8 cellular contexts compared by ENCODE assay signal in genomic region chr12:107760817-107761501, GRCh38. TPM values are rescaled to one million over a fixed set of nuclear protein-coding genes. Genes with fewer than 3 reads are reported as not detected.
A peak's percentile ranks its signal among the peaks of the same experiment; 100 is the strongest.
DNase-seq lines count a peak whose midpoint lies in the region; ATAC-seq, FAIRE-seq and TF ChIP-seq lines count a peak whose summit lies in the region.

A gene with protein sequence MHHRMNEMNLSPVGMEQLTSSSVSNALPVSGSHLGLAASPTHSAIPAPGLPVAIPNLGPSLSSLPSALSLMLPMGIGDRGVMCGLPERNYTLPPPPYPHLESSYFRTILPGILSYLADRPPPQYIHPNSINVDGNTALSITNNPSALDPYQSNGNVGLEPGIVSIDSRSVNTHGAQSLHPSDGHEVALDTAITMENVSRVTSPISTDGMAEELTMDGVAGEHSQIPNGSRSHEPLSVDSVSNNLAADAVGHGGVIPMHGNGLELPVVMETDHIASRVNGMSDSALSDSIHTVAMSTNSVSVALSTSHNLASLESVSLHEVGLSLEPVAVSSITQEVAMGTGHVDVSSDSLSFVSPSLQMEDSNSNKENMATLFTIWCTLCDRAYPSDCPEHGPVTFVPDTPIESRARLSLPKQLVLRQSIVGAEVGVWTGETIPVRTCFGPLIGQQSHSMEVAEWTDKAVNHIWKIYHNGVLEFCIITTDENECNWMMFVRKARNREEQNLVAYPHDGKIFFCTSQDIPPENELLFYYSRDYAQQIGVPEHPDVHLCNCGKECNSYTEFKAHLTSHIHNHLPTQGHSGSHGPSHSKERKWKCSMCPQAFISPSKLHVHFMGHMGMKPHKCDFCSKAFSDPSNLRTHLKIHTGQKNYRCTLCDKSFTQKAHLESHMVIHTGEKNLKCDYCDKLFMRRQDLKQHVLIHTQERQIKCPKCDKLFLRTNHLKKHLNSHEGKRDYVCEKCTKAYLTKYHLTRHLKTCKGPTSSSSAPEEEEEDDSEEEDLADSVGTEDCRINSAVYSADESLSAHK (minus strand): TSS chr12:107761137. CDS start chr12:107760515, 622 bp downstream.

- DNase-seq in BJ (ENCODE audit: low read depth) (peak; percentile 71), GM19239 (ENCODE audit: insufficient read length, low spot score) (peak; percentile 95), NCI-H524 (lab: John Stamatoyannopoulos, UW) (peak; percentile 81 to 95)
- peak; percentile 83 to 90 for DNase-seq in activated CD4-positive, alpha-beta T cell treated with anti-CD3 and anti-CD28 coated beads for 4 hours
- DNase-seq in stimulated activated CD4-positive, alpha-beta T cell treated with anti-CD3 and anti-CD28 coated beads, Interleukin-1b, Interleukin-23, amount 100 ng/mL, for 4 hours (ENCODE audit: low read depth in 2 of 2), result peak; percentile 77 to 89

- H3K36me3 ChIP-seq in BJ (ENCODE audit: control insufficient read depth, insufficient read depth, low read length), result peaks cover 9% of the 10 kb centered on the region

- no peak for TF ChIP-seq CTCF in BJ (IDR thresholded peaks at IDR 0.05; ENCODE audit: insufficient read depth, low read depth, low read length)

- H3K27me3 ChIP-seq in BJ (ENCODE audit: control insufficient read depth, insufficient read depth, low read length) (peaks cover 1% of the 10 kb centered on the region), layer of hippocampus (ENCODE audit: control insufficient read depth, insufficient read depth, low read length) (no peaks in the 10 kb centered on the region)

- peak; percentile 87 for ATAC-seq in HG03457 (IDR thresholded peaks at IDR 0.05; ENCODE audit: unreplicated experiment)

- H3K4me3 ChIP-seq in BJ (ENCODE audit: low read depth, low read length), result peak within 1 kb of the TSS; percentile 91

- FAIRE-seq in GM19239 (lab: Jason Lieb, UNC), result peak; percentile 93

- peak within 1 kb of the TSS; percentile 76 for H3K27ac ChIP-seq in cingulate gyrus (ENCODE audit: low read depth, low read length)
- peak within 1 kb of the TSS; percentile 21 for H3K27ac ChIP-seq in layer of hippocampus (ENCODE audit: low read depth, low read length)

- CTCF ChIA-PET in BJ (lab: Yijun Ruan, JAX), result no interaction called here

- POLR2A ChIA-PET in BJ (lab: Charles Lee), result no interaction called here

RNA-seq across cellular contexts. Expression of the gene that starts here (rescaled TPM):
- 21.6 and 22.7 TPM in 2 replicates for polyA plus RNA-seq in BJ (2011; rRNA removed)
- 28.3 and 33.2 TPM in 2 replicates for polyA minus RNA-seq in BJ (2011; rRNA and poly(A)+ RNA removed)

Comparison
In these comparisons a context has a peak if more than half of its experiments do, and no peak if none do; other contexts are left out.
1. Peak in every context shown above with its lines: DNase-seq, ATAC-seq, H3K4me3 ChIP-seq and H3K27ac ChIP-seq.